9 cellular contexts compared by ENCODE assay signal in the genomic region with DNA sequence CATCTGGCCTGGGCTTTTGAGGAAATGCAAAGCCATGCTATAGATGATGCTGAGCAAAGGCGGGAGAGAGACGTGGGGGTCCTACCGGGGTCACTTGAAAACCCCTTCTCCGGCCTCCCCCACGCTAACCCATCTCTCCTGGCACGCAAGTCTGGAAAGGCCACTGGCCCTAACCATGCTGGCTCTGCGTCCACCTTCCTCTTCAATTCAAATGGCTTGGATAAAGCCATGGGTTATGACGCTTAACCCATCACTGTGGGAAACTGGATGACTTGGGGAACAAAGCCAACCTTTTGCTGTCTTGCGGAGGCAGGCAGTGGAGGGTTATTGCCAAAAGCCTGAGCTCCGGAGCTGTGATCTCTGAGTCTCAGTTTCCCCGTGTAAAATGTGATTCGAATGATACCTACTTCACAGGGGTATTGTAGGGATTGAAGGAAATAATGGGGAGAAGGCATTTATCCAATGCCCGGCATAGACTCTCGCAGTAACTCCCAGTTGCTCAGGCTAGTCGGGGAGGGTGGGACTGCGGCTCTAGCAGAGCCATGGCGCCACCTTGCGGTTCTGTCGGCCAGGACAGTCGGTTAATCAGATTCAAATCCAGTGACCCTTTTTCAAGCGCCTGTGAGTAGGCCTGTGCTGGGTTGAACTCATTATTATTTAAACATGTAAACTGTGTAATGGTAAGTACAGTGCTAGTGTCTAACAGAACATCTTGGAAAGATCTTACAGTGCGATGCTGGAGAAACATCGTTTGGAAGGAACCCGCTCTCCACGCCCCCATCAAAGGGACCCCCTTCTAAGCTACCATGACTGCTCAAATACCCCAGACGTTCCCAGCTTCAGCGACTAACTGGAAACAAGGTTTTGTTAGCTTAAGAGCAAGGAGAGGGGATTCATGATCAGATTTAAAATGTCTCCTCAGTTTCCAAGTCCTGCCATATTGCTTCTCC. TPM values are rescaled to one million over a fixed set of nuclear protein-coding genes. Genes with fewer than 3 reads are reported as not detected.
A peak's percentile ranks its signal among the peaks of the same experiment; 100 is the strongest.
DNase-seq lines count a peak whose midpoint lies in the region; ATAC-seq, FAIRE-seq and TF ChIP-seq lines count a peak whose summit lies in the region.
"Had no signal": no experiment of that assay in that cellular context is flagged by ENCODE, and none has a peak within 500 bp of the region (broad histone marks: within the 10 kb centered on the region; RNA-seq: fewer than 3 reads in every experiment).

No MANE protein-coding gene starts in this region.

- no peak overlapping the region for H3K4me3 Mint-ChIP-seq in CD8-positive, alpha-beta memory T cell

- H2BK12ac ChIP-seq in H1 (ENCODE audit: low read depth, low read length) = no peak overlapping the region

- H3K14ac ChIP-seq in H1 (ENCODE audit: insufficient read length) = no peak overlapping the region

- WGBS in H1 (ENCODE audit: extremely low coverage in 1 of 2, insufficient coverage in 1 of 2, insufficient read length in 1 of 2, insufficient replicate concordance in 2 of 2, low coverage in 1 of 2, low lambda C conversion rate in 2 of 2, missing lambda C conversion rate in 1 of 2), 2 experiments = 42% methylated on average over 27 of the region's 27 CpGs; no CpG with 5 or more reads in 1 of the 2 experiments

- 0 out of 2 replicates have a peak overlapping the region, but pooled peaks have one; percentile 36 for H2BK15ac ChIP-seq in H1 (ENCODE audit: low read length)

- no peak overlapping the region for H3K4me3 ChIP-seq in CD8-positive, alpha-beta memory T cell (ENCODE audit: low read length)
- no peak overlapping the region for H3K4me3 ChIP-seq in H1 (ENCODE audit: extremely low read depth in 1 of 4, insufficient read depth in 2 of 4, low read depth in 3 of 4, low read length in 4 of 4)
- H3K4me3 ChIP-seq: SK-N-MC had no signal

- H3K4ac ChIP-seq in H1 (replicated peaks; ENCODE audit: insufficient read length, low read depth, low read length) = no peak overlapping the region

- CTCF ChIA-PET in CD8-positive, alpha-beta memory T cell (lab: Charles Lee) = interaction anchor here (0.6 to 2.8 kb wide), 8 partner anchors 12 to 407 kb away, joined by 3 to 15 read pairs (median 6); a partner anchor contains a TSS
- CTCF ChIA-PET in H1 (lab: Charles Lee; ENCODE audit: partially characterized antibody) = interaction anchor here (0.6 to 10.4 kb wide), 45 partner anchors 8 to 1022 kb away, joined by 3 to 154 read pairs (median 4); a partner anchor contains a TSS

- peak; percentile 88 to 95 (median 90) for TF ChIP-seq CTCF in H1 (IDR thresholded peaks at IDR 0.05; ENCODE audit: control extremely low read depth in 1 of 3, insufficient read depth in 1 of 3, low read depth in 1 of 3, low read length in 3 of 3)

- no peaks in the 10 kb centered on the region for H3K36me3 Mint-ChIP-seq in CD8-positive, alpha-beta memory T cell

- TF ChIP-seq EP300 in H1 (IDR thresholded peaks at IDR 0.05; ENCODE audit: borderline replicate concordance in 1 of 2, low read depth in 2 of 2, low read length in 2 of 2) = no peak

- no peaks in the 10 kb centered on the region for H3K4me1 Mint-ChIP-seq in CD8-positive, alpha-beta memory T cell

- no peaks in the 10 kb centered on the region for H3K36me3 ChIP-seq in CD8-positive, alpha-beta memory T cell (ENCODE audit: insufficient read depth, low read length)
- no peaks in the 10 kb centered on the region for H3K36me3 ChIP-seq in H1 (ENCODE audit: control insufficient read depth in 2 of 4, insufficient read depth in 4 of 4, low read length in 3 of 4)

- H3K4me1 ChIP-seq in CD8-positive, alpha-beta memory T cell (ENCODE audit: insufficient read depth, low read length) = no peaks in the 10 kb centered on the region
- H3K4me1 ChIP-seq in H1 (replicated peaks in 1 of 4; ENCODE audit: control insufficient read depth in 3 of 4, insufficient read depth in 4 of 4, low read length in 3 of 4) = peaks cover 0 to 4% (median 0%) of the 10 kb centered on the region in 4 experiments; a peak in 3 of 7 replicates

- no peaks in the 10 kb centered on the region for H3K23me2 ChIP-seq in H1 (ENCODE audit: low read depth, low read length)

- no peak for TF ChIP-seq POLR2A in H1 (IDR thresholded peaks at IDR 0.05; ENCODE audit: control extremely low read depth in 1 of 2, low read depth in 2 of 2, low read length in 2 of 2)

- H3K23ac ChIP-seq in H1 (ENCODE audit: insufficient read length) = no peak overlapping the region

- H4K20me1 ChIP-seq in H1 (replicated peaks in 1 of 2; ENCODE audit: control insufficient read depth in 1 of 2, insufficient read depth in 2 of 2, low read length in 2 of 2) = no peaks in the 10 kb centered on the region

- no peak overlapping the region for H3K4me2 ChIP-seq in H1 (ENCODE audit: insufficient read depth in 1 of 2, low read depth in 2 of 2, low read length in 2 of 2)

- no peak overlapping the region for H4K5ac ChIP-seq in H1 (ENCODE audit: insufficient read length, low read depth, low read length)

- no peaks in the 10 kb centered on the region for H3K27me3 Mint-ChIP-seq in CD8-positive, alpha-beta memory T cell

- H3K79me2 ChIP-seq in H1 (ENCODE audit: control insufficient read depth in 1 of 2, insufficient read depth in 2 of 2, low read length in 2 of 2) = no peaks in the 10 kb centered on the region

- H3K9ac ChIP-seq in H1 (replicated peaks in 1 of 4; ENCODE audit: extremely low read depth in 1 of 4, low read depth in 3 of 4, low read length in 3 of 4) = no peak overlapping the region

- H2AFZ ChIP-seq in H1 (ENCODE audit: low read length) = peak overlapping the region; percentile 82

- H4K8ac ChIP-seq in H1 (ENCODE audit: extremely low read depth, insufficient read depth, low read length) = no peak overlapping the region

- H3K56ac ChIP-seq in H1 (replicated peaks; ENCODE audit: insufficient read length, low read depth, low read length) = no peak overlapping the region

- H2AK5ac ChIP-seq in H1 (ENCODE audit: low read depth, low read length) = no peak overlapping the region

- H2BK20ac ChIP-seq in H1 (ENCODE audit: low read length) = no peak overlapping the region

- H3K79me1 ChIP-seq in H1 (ENCODE audit: low read depth, low read length) = no peaks in the 10 kb centered on the region

- no peak overlapping the region for H3K27ac Mint-ChIP-seq in CD8-positive, alpha-beta memory T cell

- peak; percentile 67 for ATAC-seq in GM19468 (IDR thresholded peaks at IDR 0.05; ENCODE audit: extremely low read depth, unreplicated experiment)

- peak; percentile 66 to 83 (median 71) for DNase-seq in CD8-positive, alpha-beta memory T cell
- DNase-seq in HT1080 (ENCODE audit: low read depth) (peak; percentile 82), NOMO-1 (lab: John Stamatoyannopoulos, UW; ENCODE audit: unreplicated experiment in 2 of 2) (peak; percentile 66 to 69), H1 (ENCODE audit: low read depth in 1 of 2, low spot score in 2 of 2) (peak; percentile 67 to 96), middle frontal gyrus (ENCODE audit: extremely low spot score, low spot score) (peak; percentile 77)
- peak; percentile 56 to 64 for DNase-seq in activated CD8-positive, alpha-beta memory T cell treated with anti-CD3 and anti-CD28 coated beads for 4 hours (ENCODE audit: low read depth in 2 of 2)
- peak; percentile 71 for DNase-seq in stimulated activated CD8-positive, alpha-beta memory T cell treated with anti-CD3 and anti-CD28 coated beads, Interleukin-4, amount 100 ng/mL, for 24 hours (ENCODE audit: low read depth)

- no peaks in the 10 kb centered on the region for H3K9me3 ChIP-seq in CD8-positive, alpha-beta memory T cell (ENCODE audit: low read length)
- no peaks in the 10 kb centered on the region for H3K9me3 ChIP-seq in H1 (ENCODE audit: insufficient read depth in 2 of 2, low read depth in 1 of 2, low read length in 1 of 2)

- H4K91ac ChIP-seq in H1 (replicated peaks; ENCODE audit: insufficient read length, low read length) = no peak overlapping the region

- no peak overlapping the region for H3K27ac ChIP-seq in CD8-positive, alpha-beta memory T cell (ENCODE audit: low read depth, low read length)
- no peak overlapping the region for H3K27ac ChIP-seq in H1 (ENCODE audit: low read depth, low read length)
- H3K27ac ChIP-seq: SK-N-MC had no signal

- no peaks in the 10 kb centered on the region for H3K27me3 ChIP-seq in CD8-positive, alpha-beta memory T cell (ENCODE audit: insufficient read depth, low read length, poor library complexity, severe bottlenecking)
- H3K27me3 ChIP-seq in H1 (replicated peaks in 1 of 4; ENCODE audit: control insufficient read depth in 3 of 4, extremely low read depth in 1 of 4, insufficient read depth in 3 of 4, low read length in 3 of 4) = no peaks in the 10 kb centered on the region

- FAIRE-seq in H1 (lab: Jason Lieb, UNC) = peak; percentile 60

- H2BK5ac ChIP-seq in H1 (ENCODE audit: low read depth, low read length) = no peak overlapping the region

- TF ChIP-seq RAD21 in H1 (IDR thresholded peaks at IDR 0.05 in 1 of 2, conservative IDR thresholded peaks at IDR 0.05 in 1 of 2; ENCODE audit: low read depth in 2 of 2, low read length in 2 of 2) = peak; percentile 97 to 99

- no peaks in the 10 kb centered on the region for H3K9me3 Mint-ChIP-seq in CD8-positive, alpha-beta memory T cell

- H2BK120ac ChIP-seq in H1 (replicated peaks; ENCODE audit: low read depth, low read length) = no peak overlapping the region

- no peak overlapping the region for H3K18ac ChIP-seq in H1 (ENCODE audit: extremely low read depth, low read length)

- POLR2A ChIA-PET in CD8-positive, alpha-beta memory T cell (lab: Charles Lee) = no interaction called here
- POLR2A ChIA-PET in H1 (lab: Charles Lee; ENCODE audit: partially characterized antibody) = interaction anchor here (0.6 to 1.0 kb wide), 2 partner anchors 76 to 136 kb away, joined by 3 read pairs; a partner anchor contains a TSS

TF ChIP-seq in H1, 55 proteins besides CTCF, POLR2A, EP300 and RAD21 (continues in another document):
- TF ChIP-seq BCL11A (IDR thresholded peaks at IDR 0.05; ENCODE audit: low read depth in 2 of 2, low read length in 2 of 2) (no peak), CHD2 (IDR thresholded peaks at IDR 0.05; ENCODE audit: low read length) (peak; percentile 56; the same call in 1 of the 2 replicates)

RNA-seq across cellular contexts. Expression of a gene that starts 20.3 kb away (rescaled TPM):
- 10 to 100 TPM; 14.1 to 14.8 TPM for total RNA-seq in CD8-positive, alpha-beta memory T cell
- 0.51 TPM for polyA plus RNA-seq in CD8-positive, alpha-beta memory T cell
- 37.5 and 50.3 TPM in 2 replicates for total RNA-seq in HT1080 (2014; rRNA removed; shearing (Covaris generic))
- polyA plus RNA-seq in HT1080 (2015; cell fraction: cytosol; rRNA removed) = 43.2 and 46.8 TPM in 2 replicates
- polyA plus RNA-seq in HT1080 (2015; cell fraction: nucleus; rRNA removed) = 36.7 and 38.1 TPM in 2 replicates
- 19.7 and 22.9 TPM in 2 replicates for total RNA-seq in H1 (2021; fragmentation: NEBNext Ultra II Directional; extraction: Animal tissue kit (Norgen Biotek cat#: 25700))
- 6.9 and 8.4 TPM in 2 replicates for polyA plus RNA-seq in H1 (2011; rRNA removed)
- 15.0 TPM for polyA plus RNA-seq in H1 (2011; cell fraction: cytosol; rRNA removed)
- 5.8 TPM for polyA plus RNA-seq in H1 (2011; cell fraction: nucleus; rRNA removed)
- polyA plus RNA-seq in H1 (2012, experiment 1 of 2) = 17.6 to 25.2 TPM (median 19.4 TPM) in 4 replicates
- 1.6 TPM for polyA plus RNA-seq in H1 (2012, experiment 2 of 2)
- polyA plus RNA-seq in H1 (2013, experiment 1 of 2) = 11.2 TPM
- 11.3 TPM for polyA plus RNA-seq in H1 (2013, experiment 2 of 2)
- 15.9 and 16.6 TPM in 2 replicates for polyA minus RNA-seq in H1 (2011; rRNA and poly(A)+ RNA removed)
- 15.5 TPM for polyA minus RNA-seq in H1 (2011; cell fraction: cytosol; rRNA and poly(A)+ RNA removed)
- 11.2 TPM for polyA minus RNA-seq in H1 (2011; cell fraction: nucleus; rRNA and poly(A)+ RNA removed)
